ENCODE assay signal across 9 cellular contexts in genomic region chr16:28063611-28064061, GRCh38. TPM values are rescaled to one million over a fixed set of nuclear protein-coding genes. Genes with fewer than 3 reads are reported as not detected.
DNase-seq lines count a peak whose midpoint lies in the region; ATAC-seq and TF ChIP-seq lines count a peak whose summit lies in the region.
"Had no signal": no experiment of that assay in that cellular context is flagged by ENCODE, and none has a peak within 500 bp of the region (broad histone marks: within the 10 kb centered on the region; RNA-seq: fewer than 3 reads in every experiment).

Gene GSG1L, minus strand, starts transcription at chr16:28063714. Its CDS starts 290 bp downstream, at chr16:28063424.

- H3K27ac ChIP-seq in suprapubic skin, result no peak within 1 kb of the TSS

- H3K4me1 ChIP-seq in iPS-15b (ENCODE audit: control insufficient read depth, insufficient read depth, low read length) (peaks cover 3% of the 10 kb centered on the region), suprapubic skin (peaks cover 13% of the 10 kb centered on the region)

- no peaks in the 10 kb centered on the region for H3K9me3 Mint-ChIP-seq in activated CD4-positive, alpha-beta T cell treated with anti-CD3 and anti-CD28 coated beads for 36 hours (ENCODE audit: low read depth)
- no peaks in the 10 kb centered on the region for H3K9me3 Mint-ChIP-seq in activated CD4-positive, alpha-beta T cell treated with anti-CD3 and anti-CD28 coated beads, Interleukin-2, amount 10 ng/mL, durations not matched to agents 7 days and 5 days
- H3K9me3 Mint-ChIP-seq in activated naive CD8-positive, alpha-beta T cell treated with anti-CD3 and anti-CD28 coated beads for 36 hours, result no peaks in the 10 kb centered on the region
- H3K9me3 Mint-ChIP-seq: T-helper 2 cell treated with Interferon-gamma antibody and Interleukin-4, amounts not matched to agents 5 μg/mL and 100 μg/mL, for 36 hours had no signal

- peaks cover 44% of the 10 kb centered on the region for H3K27me3 ChIP-seq in iPS-15b (ENCODE audit: control insufficient read depth, insufficient read depth, low read length)
- peaks cover 73% of the 10 kb centered on the region for H3K27me3 ChIP-seq in suprapubic skin

- no peak within 1 kb of the TSS for H3K9ac ChIP-seq in iPS-15b (ENCODE audit: low read depth, low read length)

- H3K9me3 ChIP-seq in iPS-15b (ENCODE audit: control insufficient read depth, insufficient read depth, low read length), result no peaks in the 10 kb centered on the region
- H3K9me3 ChIP-seq in suprapubic skin, result no peaks in the 10 kb centered on the region

- peaks cover 42% of the 10 kb centered on the region for H3K27me3 Mint-ChIP-seq in activated CD4-positive, alpha-beta T cell treated with anti-CD3 and anti-CD28 coated beads for 36 hours
- peaks cover 53% of the 10 kb centered on the region for H3K27me3 Mint-ChIP-seq in activated CD4-positive, alpha-beta T cell treated with anti-CD3 and anti-CD28 coated beads, Interleukin-2, amount 10 ng/mL, durations not matched to agents 7 days and 5 days
- H3K27me3 Mint-ChIP-seq in activated naive CD8-positive, alpha-beta T cell treated with anti-CD3 and anti-CD28 coated beads for 36 hours, result peaks cover 58% of the 10 kb centered on the region

- no peak for TF ChIP-seq CTCF in suprapubic skin (IDR thresholded peaks at IDR 0.05)

- TF ChIP-seq POLR2A in suprapubic skin (IDR thresholded peaks at IDR 0.05), result no peak

- WGBS in suprapubic skin, result no CpG with 5 or more reads among the region's 50 CpGs

- CTCF ChIA-PET in activated CD4-positive, alpha-beta T cell treated with anti-CD3 and anti-CD28 coated beads for 36 hours (lab: Charles Lee), result interaction anchor here (0.6 to 2.2 kb wide), 3 partner anchors 19 to 155 kb away, joined by 3 to 6 read pairs (median 3); no protein-coding TSS in a partner anchor
- CTCF ChIA-PET in activated CD4-positive, alpha-beta T cell treated with anti-CD3 and anti-CD28 coated beads, Interleukin-2, amount 10 ng/mL, durations not matched to agents 7 days and 5 days (lab: Charles Lee), result no interaction called here

- TF ChIP-seq EP300 in suprapubic skin (IDR thresholded peaks at IDR 0.05), result no peak

- H3K4me1 Mint-ChIP-seq in activated CD4-positive, alpha-beta T cell treated with anti-CD3 and anti-CD28 coated beads for 36 hours, result peaks cover 3% of the 10 kb centered on the region
- H3K4me1 Mint-ChIP-seq in activated CD4-positive, alpha-beta T cell treated with anti-CD3 and anti-CD28 coated beads, Interleukin-2, amount 10 ng/mL, durations not matched to agents 7 days and 5 days, result no peaks in the 10 kb centered on the region
- peaks cover 4% of the 10 kb centered on the region for H3K4me1 Mint-ChIP-seq in activated naive CD8-positive, alpha-beta T cell treated with anti-CD3 and anti-CD28 coated beads for 36 hours

- no peak within 1 kb of the TSS for H3K4me3 Mint-ChIP-seq in activated CD4-positive, alpha-beta T cell treated with anti-CD3 and anti-CD28 coated beads for 36 hours
- H3K4me3 Mint-ChIP-seq in activated CD4-positive, alpha-beta T cell treated with anti-CD3 and anti-CD28 coated beads, Interleukin-2, amount 10 ng/mL, durations not matched to agents 7 days and 5 days, result no peak within 1 kb of the TSS
- H3K4me3 Mint-ChIP-seq in activated naive CD8-positive, alpha-beta T cell treated with anti-CD3 and anti-CD28 coated beads for 36 hours, result no peak within 1 kb of the TSS
- H3K4me3 Mint-ChIP-seq: T-helper 2 cell treated with Interferon-gamma antibody and Interleukin-4, amounts not matched to agents 5 μg/mL and 100 μg/mL, for 36 hours had no signal

- H3K4me3 ChIP-seq in iPS-15b (ENCODE audit: low read depth, low read length) (peak within 1 kb of the TSS; percentile 37), suprapubic skin (peak within 1 kb of the TSS; percentile 49)

- intact Hi-C loops in activated CD4-positive, alpha-beta T cell treated with anti-CD3 and anti-CD28 coated beads for 36 hours (cut with DNase I, micrococcal nuclease), result no loop called here

- peak; percentile 26 for DNase-seq in activated CD4-positive, alpha-beta T cell treated with anti-CD3 and anti-CD28 coated beads for 36 hours
- DNase-seq in activated CD4-positive, alpha-beta T cell treated with anti-CD3 and anti-CD28 coated beads, Interleukin-2, amount 10 ng/mL, durations not matched to agents 7 days and 5 days, result no peak
- peak; percentile 26 for DNase-seq in activated naive CD8-positive, alpha-beta T cell treated with anti-CD3 and anti-CD28 coated beads for 36 hours
- DNase-seq in suprapubic skin (ENCODE audit: low spot score in 2 of 2) (no peak), medulla oblongata (ENCODE audit: extremely low spot score) (no peak), NCI-H1436 (lab: John Stamatoyannopoulos, UW) (no peak)

- POLR2A ChIA-PET in activated CD4-positive, alpha-beta T cell treated with anti-CD3 and anti-CD28 coated beads for 36 hours (lab: Charles Lee), result no interaction called here
- POLR2A ChIA-PET in activated CD4-positive, alpha-beta T cell treated with anti-CD3 and anti-CD28 coated beads, Interleukin-2, amount 10 ng/mL, durations not matched to agents 7 days and 5 days (lab: Charles Lee), result no interaction called here

- H3K27ac Mint-ChIP-seq in activated CD4-positive, alpha-beta T cell treated with anti-CD3 and anti-CD28 coated beads for 36 hours, result no peak within 1 kb of the TSS
- H3K27ac Mint-ChIP-seq in activated CD4-positive, alpha-beta T cell treated with anti-CD3 and anti-CD28 coated beads, Interleukin-2, amount 10 ng/mL, durations not matched to agents 7 days and 5 days, result no peak within 1 kb of the TSS
- no peak within 1 kb of the TSS for H3K27ac Mint-ChIP-seq in activated naive CD8-positive, alpha-beta T cell treated with anti-CD3 and anti-CD28 coated beads for 36 hours
- H3K27ac Mint-ChIP-seq: T-helper 2 cell treated with Interferon-gamma antibody and Interleukin-4, amounts not matched to agents 5 μg/mL and 100 μg/mL, for 36 hours had no signal

- H3K36me3 Mint-ChIP-seq in activated CD4-positive, alpha-beta T cell treated with anti-CD3 and anti-CD28 coated beads for 36 hours (ENCODE audit: low read depth), result no peaks in the 10 kb centered on the region
- H3K36me3 Mint-ChIP-seq in activated CD4-positive, alpha-beta T cell treated with anti-CD3 and anti-CD28 coated beads, Interleukin-2, amount 10 ng/mL, durations not matched to agents 7 days and 5 days (ENCODE audit: low read depth), result no peaks in the 10 kb centered on the region
- H3K36me3 Mint-ChIP-seq in activated naive CD8-positive, alpha-beta T cell treated with anti-CD3 and anti-CD28 coated beads for 36 hours, result no peaks in the 10 kb centered on the region

- no peaks in the 10 kb centered on the region for H3K36me3 ChIP-seq in iPS-15b (ENCODE audit: control insufficient read depth, insufficient read depth, low read length)
- no peaks in the 10 kb centered on the region for H3K36me3 ChIP-seq in suprapubic skin

- ATAC-seq in activated CD4-positive, alpha-beta T cell treated with anti-CD3 and anti-CD28 coated beads for 36 hours, result peak; percentile 30
- ATAC-seq in HG02938 (IDR thresholded peaks at IDR 0.05; ENCODE audit: unreplicated experiment), result no peak

RNA-seq across cellular contexts. Expression of gene GSG1L, which starts in this region (rescaled TPM):
- not detected for total RNA-seq in activated CD4-positive, alpha-beta T cell treated with anti-CD3 and anti-CD28 coated beads for 36 hours
- not detected for total RNA-seq in activated CD4-positive, alpha-beta T cell treated with anti-CD3 and anti-CD28 coated beads, Interleukin-2, amount 10 ng/mL, durations not matched to agents 7 days and 5 days
- total RNA-seq in activated naive CD8-positive, alpha-beta T cell treated with anti-CD3 and anti-CD28 coated beads for 36 hours, result not detected
- total RNA-seq in suprapubic skin, result 1 to 10 TPM in 1 of 4 donors, under 1 TPM in 1, not detected in 2; 0.64 to 1.7 TPM

Comparison
In these comparisons a context has a peak if more than half of its experiments do, and no peak if none do; other contexts are left out.
1. Peak in DNase-seq and ATAC-seq in activated CD4-positive, alpha-beta T cell treated with anti-CD3 and anti-CD28 coated beads for 36 hours; RNA of the gene not detected or under 1 TPM.
2. Peak in DNase-seq in activated naive CD8-positive, alpha-beta T cell treated with anti-CD3 and anti-CD28 coated beads for 36 hours; RNA of the gene not detected or under 1 TPM.